In genomic region chr12:48070731-48071130, GRCh38 we compare ENCODE assay signal across 8 cellular contexts.
"Had no signal": no experiment of that assay in that cellular context is flagged by ENCODE, and none has a peak within 500 bp of the region (broad histone marks: within the 10 kb centered on the region; RNA-seq: fewer than 3 reads in every experiment).

No MANE protein-coding gene starts in this region.

- H3K9me3 ChIP-seq: HAP-1 had no signal

- H3K9me3 Mint-ChIP-seq: HFFc6, IgD-negative memory B cell had no signal

- H3K27me3 Mint-ChIP-seq: IgD-negative memory B cell had no signal

- H3K4me3 Mint-ChIP-seq: HFFc6, IgD-negative memory B cell had no signal

- ATAC-seq: HCT116, HepG2 had no signal

- DNase-seq: GM23248, GOT3, H7, HFFc6 had no signal

- H3K27ac Mint-ChIP-seq: HFFc6, IgD-negative memory B cell had no signal
